In the genomic region with DNA sequence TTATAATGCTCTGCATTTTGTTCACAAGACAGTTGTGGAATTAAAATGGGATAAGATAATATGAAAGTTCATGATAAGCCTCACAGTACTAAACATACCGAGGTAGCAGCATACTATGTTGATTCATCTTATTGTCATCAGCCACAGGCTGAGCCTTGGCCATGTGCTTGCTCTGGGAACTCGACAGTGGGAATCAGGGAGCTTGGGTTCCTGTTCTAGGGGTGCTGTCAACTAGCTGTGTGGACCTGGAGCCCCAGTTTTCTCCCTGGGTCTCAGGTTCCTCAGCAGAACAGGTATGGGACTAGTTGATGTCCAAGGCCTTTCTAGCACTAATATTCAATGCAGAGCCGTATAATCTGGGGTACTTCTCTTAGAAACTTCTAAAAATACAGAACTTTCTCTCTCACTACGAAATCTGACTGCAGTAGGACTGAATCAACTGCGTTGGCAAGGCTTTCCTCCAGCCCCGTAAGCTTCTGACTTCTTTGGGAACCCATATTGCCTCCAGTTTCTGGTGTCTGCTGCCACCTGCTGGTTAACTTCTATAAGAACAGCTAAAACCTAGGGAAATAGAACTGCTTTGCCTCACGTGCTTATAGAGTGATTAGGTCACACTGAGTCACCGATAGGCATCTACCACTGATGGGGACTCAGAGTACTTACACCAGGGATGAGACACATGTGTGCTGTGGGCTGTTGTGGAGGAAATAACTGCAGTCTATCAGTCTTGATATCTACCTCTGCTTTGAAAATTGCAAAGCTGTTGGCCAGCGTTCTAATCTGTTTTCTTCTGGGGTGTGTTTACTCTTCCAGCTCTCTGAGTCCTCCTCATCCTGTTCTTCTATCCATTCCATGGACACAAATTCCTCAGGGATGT, we compare ENCODE assay signal across 8 cellular contexts.
DNase-seq lines count a peak whose midpoint lies in the region; ATAC-seq, FAIRE-seq and TF ChIP-seq lines count a peak whose summit lies in the region.

No MANE protein-coding gene starts in this region.

- TF ChIP-seq RAD21 in A549 (conservative IDR thresholded peaks at IDR 0.05 in 1 of 2, IDR thresholded peaks at IDR 0.05 in 1 of 2), result peak; percentile 97 to 98

- ATAC-seq in A549 (peak; percentile 96 to 98), GM18517 (IDR thresholded peaks at IDR 0.05; ENCODE audit: unreplicated experiment) (peak; percentile 45), HG03442 (IDR thresholded peaks at IDR 0.05; ENCODE audit: unreplicated experiment) (peak; percentile 40)

- CTCF ChIA-PET in A549 (lab: Yijun Ruan, JAX), result interaction anchor here (0.6 to 5.7 kb wide), 62 partner anchors 11 to 1316 kb away, joined by 3 to 142 read pairs (median 5); partner anchors contain the start of gene APOBEC4

- POLR2A ChIA-PET in A549 (lab: Yijun Ruan, JAX), result interaction anchor here (0.7 to 1.1 kb wide), 3 partner anchors 260 to 953 kb away, joined by 3 to 12 read pairs (median 3); partner anchors contain the start of gene SMG7

- TF ChIP-seq EP300 in A549 (IDR thresholded peaks at IDR 0.05), result no peak

- intact Hi-C loops in lower leg skin (cut with DNase I; ENCODE audit: low total_unique reads), result loop anchor here (2.0 kb wide), 1 partner anchor 261 kb away; no protein-coding TSS in a partner anchor

- H3K4me3 ChIP-seq in A549 (no peak overlapping the region), lower leg skin (ENCODE audit: low read depth, poor library complexity, severe bottlenecking) (no peak overlapping the region)

- TF ChIP-seq POLR2A in A549 (IDR thresholded peaks at IDR 0.05; ENCODE audit: low read length) (no peak), lower leg skin (IDR thresholded peaks at IDR 0.05) (no peak)

- TF ChIP-seq CTCF in A549 (IDR thresholded peaks at IDR 0.05) (peak; percentile 95), lower leg skin (IDR thresholded peaks at IDR 0.05) (peak in 1 of 3 donors; percentile 69)

- H3K9me3 ChIP-seq in A549, result no peaks in the 10 kb centered on the region

- 11% methylated on average over 9 of the region's 9 CpGs for WGBS in A549 (ENCODE audit: missing lambda C conversion rate)
- 16 to 18% methylated on average over 9 of the region's 9 CpGs for WGBS in lower leg skin, 2 donors

- FAIRE-seq in A549 (lab: Jason Lieb, UNC), result no peak

- peak overlapping the region; percentile 57 to 78; a peak in 5 of 6 replicates for H3K27ac ChIP-seq in A549

- peak; percentile 81 to 87 for DNase-seq in A549 (ENCODE audit: low read depth in 1 of 2, low spot score in 1 of 2)
- DNase-seq in NCI-H69 (lab: John Stamatoyannopoulos, UW), result peak; percentile 91
- DNase-seq in activated CD4-positive, alpha-beta T cell treated with anti-CD3 and anti-CD28 coated beads, Interleukin-2, amount 50 U/mL, for 1 hour, result peak; percentile 60
- peak; percentile 98 for DNase-seq in dedifferentiated amniotic fluid mesenchymal stem cell (ENCODE audit: extremely low spot score)
- DNase-seq in lower leg skin (ENCODE audit: low spot score in 2 of 2), result peak; percentile 87 to 90
- DNase-seq in stimulated activated CD4-positive, alpha-beta T cell treated with anti-CD3 and anti-CD28 coated beads, Interleukin-4, amount 100 ng/mL, for 48 hours (ENCODE audit: low read depth in 2 of 2), result peak; percentile 38 to 65

- H3K4me2 ChIP-seq in A549, result peak overlapping the region; percentile 62

- peaks cover 11% of the 10 kb centered on the region; the same call in 2 of the 3 replicates for H3K4me1 ChIP-seq in A549

TF ChIP-seq in A549, 52 proteins besides CTCF, POLR2A, EP300 and RAD21:
- 0 out of 2 replicates have a peak, but pooled peaks have one; percentile 28 for TF ChIP-seq MYC (IDR thresholded peaks at IDR 0.05; ENCODE audit: borderline replicate concordance, low read length)
- no peak for TF ChIP-seq EHMT2 (IDR thresholded peaks at IDR 0.05; ENCODE audit: low read depth)
- no peak for TF ChIP-seq ZSCAN20 (CRISPR knock-in tag; IDR thresholded peaks at IDR 0.05)
- TF ChIP-seq RFX5 (IDR thresholded peaks at IDR 0.05), result no peak
- TF ChIP-seq SREBF2 (IDR thresholded peaks at IDR 0.05), result no peak
- no peak for TF ChIP-seq HOXB5 (CRISPR knock-in tag; IDR thresholded peaks at IDR 0.05)
- TF ChIP-seq HEYL (CRISPR knock-in tag; IDR thresholded peaks at IDR 0.05), result no peak
- TF ChIP-seq ZC3H11A (IDR thresholded peaks at IDR 0.05), result no peak
- TF ChIP-seq CBX2 (IDR thresholded peaks at IDR 0.05; ENCODE audit: borderline replicate concordance, low read depth), result no peak
- TF ChIP-seq, protein P1, sequence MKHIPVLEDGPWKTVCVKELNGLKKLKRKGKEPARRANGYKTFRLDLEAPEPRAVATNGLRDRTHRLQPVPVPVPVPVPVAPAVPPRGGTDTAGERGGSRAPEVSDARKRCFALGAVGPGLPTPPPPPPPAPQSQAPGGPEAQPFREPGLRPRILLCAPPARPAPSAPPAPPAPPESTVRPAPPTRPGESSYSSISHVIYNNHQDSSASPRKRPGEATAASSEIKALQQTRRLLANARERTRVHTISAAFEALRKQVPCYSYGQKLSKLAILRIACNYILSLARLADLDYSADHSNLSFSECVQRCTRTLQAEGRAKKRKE (CRISPR knock-in tag; IDR thresholded peaks at IDR 0.05; ENCODE audit: low read depth), result no peak
- TF ChIP-seq HOXA7 (CRISPR knock-in tag; IDR thresholded peaks at IDR 0.05), result no peak
- TF ChIP-seq EHF (CRISPR knock-in tag; IDR thresholded peaks at IDR 0.05), result no peak
- TF ChIP-seq BHLHE40 (IDR thresholded peaks at IDR 0.05; ENCODE audit: low read depth, low read length), result peak; percentile 95
- TF ChIP-seq, protein P2, sequence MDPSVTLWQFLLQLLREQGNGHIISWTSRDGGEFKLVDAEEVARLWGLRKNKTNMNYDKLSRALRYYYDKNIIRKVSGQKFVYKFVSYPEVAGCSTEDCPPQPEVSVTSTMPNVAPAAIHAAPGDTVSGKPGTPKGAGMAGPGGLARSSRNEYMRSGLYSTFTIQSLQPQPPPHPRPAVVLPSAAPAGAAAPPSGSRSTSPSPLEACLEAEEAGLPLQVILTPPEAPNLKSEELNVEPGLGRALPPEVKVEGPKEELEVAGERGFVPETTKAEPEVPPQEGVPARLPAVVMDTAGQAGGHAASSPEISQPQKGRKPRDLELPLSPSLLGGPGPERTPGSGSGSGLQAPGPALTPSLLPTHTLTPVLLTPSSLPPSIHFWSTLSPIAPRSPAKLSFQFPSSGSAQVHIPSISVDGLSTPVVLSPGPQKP (IDR thresholded peaks at IDR 0.05; ENCODE audit: low read depth, low read length), result no peak
- no peak for TF ChIP-seq HDAC2 (IDR thresholded peaks at IDR 0.05)
- no peak; a peak in 1 of 4 replicates for TF ChIP-seq CEBPB (IDR thresholded peaks at IDR 0.05)
- no peak for TF ChIP-seq CHD2 (IDR thresholded peaks at IDR 0.05; ENCODE audit: low read length, partially characterized antibody)
- no peak for TF ChIP-seq FOSL2 (IDR thresholded peaks at IDR 0.05)
- TF ChIP-seq FOSL2 (CRISPR knock-in tag; IDR thresholded peaks at IDR 0.05), result peak; percentile 83
- TF ChIP-seq CBX8 (IDR thresholded peaks at IDR 0.05), result no peak
- TF ChIP-seq MAX (IDR thresholded peaks at IDR 0.05), result peak; percentile 25; the same call in 1 of the 2 replicates
- TF ChIP-seq MAFK (IDR thresholded peaks at IDR 0.05; ENCODE audit: partially characterized antibody), result no peak
- no peak for TF ChIP-seq ZFP36 (IDR thresholded peaks at IDR 0.05; ENCODE audit: borderline replicate concordance, partially characterized antibody)
- TF ChIP-seq SMC3 (IDR thresholded peaks at IDR 0.05), result peak; percentile 98
- no peak for TF ChIP-seq KDM1A (IDR thresholded peaks at IDR 0.05; ENCODE audit: low read depth)
- TF ChIP-seq POLR2AphosphoS2 (conservative IDR thresholded peaks at IDR 0.05; ENCODE audit: low read length), result no peak
- no peak for TF ChIP-seq TP53 (CRISPR knock-in tag; IDR thresholded peaks at IDR 0.05)
- TF ChIP-seq GATA3 (IDR thresholded peaks at IDR 0.05; ENCODE audit: borderline replicate concordance), result peak; percentile 34; the same call in 1 of the 2 replicates
- no peak for TF ChIP-seq FOXS1 (CRISPR knock-in tag; IDR thresholded peaks at IDR 0.05)
- no peak for TF ChIP-seq JUNB (IDR thresholded peaks at IDR 0.05)
- no peak for TF ChIP-seq KDM5A (IDR thresholded peaks at IDR 0.05)
- TF ChIP-seq ZNF302 (CRISPR knock-in tag; IDR thresholded peaks at IDR 0.05), result no peak
- TF ChIP-seq, protein P3, sequence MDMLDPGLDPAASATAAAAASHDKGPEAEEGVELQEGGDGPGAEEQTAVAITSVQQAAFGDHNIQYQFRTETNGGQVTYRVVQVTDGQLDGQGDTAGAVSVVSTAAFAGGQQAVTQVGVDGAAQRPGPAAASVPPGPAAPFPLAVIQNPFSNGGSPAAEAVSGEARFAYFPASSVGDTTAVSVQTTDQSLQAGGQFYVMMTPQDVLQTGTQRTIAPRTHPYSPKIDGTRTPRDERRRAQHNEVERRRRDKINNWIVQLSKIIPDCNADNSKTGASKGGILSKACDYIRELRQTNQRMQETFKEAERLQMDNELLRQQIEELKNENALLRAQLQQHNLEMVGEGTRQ (IDR thresholded peaks at IDR 0.05), result peak; percentile 81

Comparison
In these comparisons a context has a peak if more than half of its experiments do, and no peak if none do; other contexts are left out.
1. ATAC-seq: peak in every context shown above with its lines; median percentile 97 in A549; 45 in GM18517; 40 in HG03442.